In the genomic region with DNA sequence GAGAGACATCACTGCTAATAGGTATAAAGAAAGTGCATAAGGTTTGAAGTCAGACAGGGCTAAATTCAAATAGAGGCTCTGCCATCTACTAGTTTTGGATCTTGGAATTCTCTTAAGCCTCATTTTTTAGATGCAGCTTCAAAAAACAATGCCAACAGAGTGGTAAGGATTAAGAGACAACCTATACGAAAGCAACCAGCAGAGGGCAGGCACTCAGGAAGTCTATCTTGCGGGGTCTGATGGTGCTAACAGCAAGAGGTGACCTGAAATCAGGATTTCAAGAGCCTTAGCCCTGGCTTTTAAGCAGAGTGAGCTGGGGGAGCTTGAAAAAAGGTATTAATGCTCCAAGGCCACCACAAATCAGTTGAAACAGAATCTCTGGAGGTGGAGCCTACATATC, we compare ENCODE assay signal across 9 cellular contexts. TPM values are rescaled to one million over a fixed set of nuclear protein-coding genes. Genes with fewer than 3 reads are reported as not detected.
DNase-seq lines count a peak whose midpoint lies in the region; ATAC-seq, FAIRE-seq and TF ChIP-seq lines count a peak whose summit lies in the region.
"Had no signal": no experiment of that assay in that cellular context is flagged by ENCODE, and none has a peak within 500 bp of the region (broad histone marks: within the 10 kb centered on the region; RNA-seq: fewer than 3 reads in every experiment).

No MANE protein-coding gene starts in this region.

- H3K4me1 ChIP-seq in IMR-90 (ENCODE audit: control insufficient read depth, insufficient read depth, low read length) (no peaks in the 10 kb centered on the region), SK-N-SH (ENCODE audit: control insufficient read depth in 1 of 2, insufficient read depth in 2 of 2, low read depth in 1 of 2, low read length in 1 of 2) (no peaks in the 10 kb centered on the region), adrenal gland (replicated peaks in 1 of 2) (no peaks in the 10 kb centered on the region), right cardiac atrium (ENCODE audit: control insufficient read depth, insufficient read depth, low read length) (peaks cover 2% of the 10 kb centered on the region)

- no peak overlapping the region for H3K14ac ChIP-seq in IMR-90 (replicated peaks; ENCODE audit: low read depth, low read length)

- H2AFZ ChIP-seq in IMR-90 (replicated peaks; ENCODE audit: low read length, poor library complexity) = peak overlapping the region; percentile 53
- H2AFZ ChIP-seq in SK-N-SH (ENCODE audit: low read depth) = no peak overlapping the region

- peaks cover 13 to 16% of the 10 kb centered on the region in 2 experiments; a peak in 3 of 4 replicates for H3K79me1 ChIP-seq in IMR-90 (ENCODE audit: low read depth in 1 of 2, low read length in 2 of 2)

- TF ChIP-seq RAD21 in IMR-90 (IDR thresholded peaks at IDR 0.05; ENCODE audit: low read length) = peak; percentile 76
- TF ChIP-seq RAD21 in SK-N-SH (IDR thresholded peaks at IDR 0.05; ENCODE audit: low read length) = peak; percentile 66

- TF ChIP-seq POLR2A in IMR-90 (IDR thresholded peaks at IDR 0.05; ENCODE audit: low read depth, low read length) (no peak), adrenal gland (IDR thresholded peaks at IDR 0.05) (no peak)

- no peak overlapping the region for H2BK20ac ChIP-seq in IMR-90 (ENCODE audit: low read depth, low read length)

- no peaks in the 10 kb centered on the region for H3K9me3 ChIP-seq in IMR-90 (ENCODE audit: control insufficient read depth, insufficient read depth, low read length)
- H3K9me3 ChIP-seq in SK-N-SH = no peaks in the 10 kb centered on the region
- H3K9me3 ChIP-seq in adrenal gland (replicated peaks in 1 of 3) = no peaks in the 10 kb centered on the region
- no peaks in the 10 kb centered on the region for H3K9me3 ChIP-seq in right cardiac atrium (ENCODE audit: control insufficient read depth, low read length)

- no peaks in the 10 kb centered on the region for H3K9me2 ChIP-seq in SK-N-SH

- BruUV-seq in IMR-90 (replicated peaks; lab: Mats Ljungman, UMichigan) = no TSS peak

- no peak overlapping the region for H3K18ac ChIP-seq in IMR-90 (ENCODE audit: low read depth, low read length)

- no peak overlapping the region for H3K9ac ChIP-seq in IMR-90 (ENCODE audit: low read depth, low read length)
- H3K9ac ChIP-seq in SK-N-SH = no peak overlapping the region

- H2BK5ac ChIP-seq in IMR-90 (ENCODE audit: low read depth, low read length, poor library complexity, severe bottlenecking) = no peak overlapping the region

- TF ChIP-seq EP300 in SK-N-SH (IDR thresholded peaks at IDR 0.05; ENCODE audit: borderline replicate concordance in 1 of 2, low read depth in 1 of 2, low read length in 1 of 2) = no peak

- dilution Hi-C loops in IMR-90 (cut with HindIII; ENCODE audit: low sequenced_read_pairs, unreplicated experiment) = no loop called here

- POLR2A ChIA-PET in IMR-90 (lab: Charles Lee; ENCODE audit: unreplicated experiment) = no interaction called here
- POLR2A ChIA-PET in SK-N-SH (lab: Yijun Ruan, JAX) = no interaction called here

- H3K27me3 ChIP-seq in IMR-90 (ENCODE audit: control insufficient read depth, insufficient read depth, low read length) = no peaks in the 10 kb centered on the region
- no peaks in the 10 kb centered on the region for H3K27me3 ChIP-seq in SK-N-SH (ENCODE audit: insufficient read depth)
- no peaks in the 10 kb centered on the region for H3K27me3 ChIP-seq in adrenal gland
- no peaks in the 10 kb centered on the region for H3K27me3 ChIP-seq in right cardiac atrium (ENCODE audit: control insufficient read depth, insufficient read depth)

- intact Hi-C loops in IMR-90 (cut with micrococcal nuclease) (loop anchor here (1.0 kb wide), 3 partner anchors 125 to 245 kb away; a partner anchor contains a TSS), adrenal gland (cut with DNase I) (loop anchor here in 1 of 2 donors (5.0 kb wide), 1 partner anchor 245 kb away; no protein-coding TSS in a partner anchor), right cardiac atrium (cut with DNase I) (loop anchor here in 3 of 4 donors (5.0 to 10.0 kb wide), 3 partner anchors 127 to 247 kb away; a partner anchor contains a TSS)

- CTCF ChIA-PET in IMR-90 (lab: Yijun Ruan, JAX) (interaction anchor here (0.6 to 1.8 kb wide), 12 partner anchors 9 to 272 kb away, joined by 3 to 7 read pairs (median 4); no protein-coding TSS in a partner anchor), SK-N-SH (lab: Yijun Ruan, JAX) (interaction anchor here (0.6 to 2.0 kb wide), 30 partner anchors 8 to 348 kb away, joined by 3 to 14 read pairs (median 4); no protein-coding TSS in a partner anchor)

- ATAC-seq in IMR-90 (ENCODE audit: low read depth) (peak; percentile 93), right cardiac atrium (peak; percentile 72 to 82), GM18858 (IDR thresholded peaks at IDR 0.05; ENCODE audit: unreplicated experiment) (no peak), HG03439 (IDR thresholded peaks at IDR 0.05; ENCODE audit: unreplicated experiment) (no peak)

- H2BK15ac ChIP-seq in IMR-90 (ENCODE audit: low read depth, low read length) = no peak overlapping the region

- peak; percentile 58 for TF ChIP-seq CTCF in D721Med (IDR thresholded peaks at IDR 0.05; ENCODE audit: insufficient read depth, missing control alignments)
- TF ChIP-seq CTCF in IMR-90 (conservative IDR thresholded peaks at IDR 0.05; ENCODE audit: low read depth, low read length) = peak; percentile 59
- TF ChIP-seq CTCF in SK-N-SH (IDR thresholded peaks at IDR 0.05) = peak; percentile 79
- TF ChIP-seq CTCF in adrenal gland (IDR thresholded peaks at IDR 0.05) = peak; percentile 34 to 66 (median 62)

- no peaks in the 10 kb centered on the region for H3K79me2 ChIP-seq in SK-N-SH (ENCODE audit: insufficient read depth)

- no peak overlapping the region for H3K56ac ChIP-seq in IMR-90 (ENCODE audit: extremely low read depth, insufficient read depth, low read length)

- H3K9me1 ChIP-seq in IMR-90 (ENCODE audit: insufficient read depth, low read length) = no peaks in the 10 kb centered on the region

- no peak overlapping the region for H3K27ac ChIP-seq in IMR-90 (ENCODE audit: insufficient read depth, low read length)
- H3K27ac ChIP-seq in SK-N-SH (ENCODE audit: low read depth in 2 of 2, low read length in 1 of 2) = no peak overlapping the region
- H3K27ac ChIP-seq in adrenal gland = no peak overlapping the region
- H3K27ac ChIP-seq in right cardiac atrium (ENCODE audit: low read length) = no peak overlapping the region

- no peak overlapping the region for H4K91ac ChIP-seq in IMR-90 (ENCODE audit: insufficient read depth, low read depth, low read length)

- H3K36me3 ChIP-seq in IMR-90 (ENCODE audit: control insufficient read depth, insufficient read depth, low read length) = no peaks in the 10 kb centered on the region
- peaks cover 0 to 6% of the 10 kb centered on the region in 2 experiments for H3K36me3 ChIP-seq in SK-N-SH (replicated peaks in 1 of 2; ENCODE audit: control insufficient read depth in 1 of 2, insufficient read depth in 2 of 2, low read length in 1 of 2)
- no peaks in the 10 kb centered on the region for H3K36me3 ChIP-seq in adrenal gland (replicated peaks in 1 of 2)

- H3K4ac ChIP-seq in IMR-90 (ENCODE audit: low read depth, low read length) = no peak overlapping the region

- no peak for FAIRE-seq in D721Med (lab: Jason Lieb, UNC)
- FAIRE-seq: TTC549 had no signal

- no peak overlapping the region for H3K23ac ChIP-seq in IMR-90 (ENCODE audit: low read depth, low read length)

- 27% methylated on average over 2 of the region's 2 CpGs; no CpG with 5 or more reads in 1 of the 2 experiments for WGBS in IMR-90 (ENCODE audit: extremely low coverage in 2 of 2, insufficient read length in 1 of 2), 2 experiments
- 8% methylated on average over 2 of the region's 2 CpGs for WGBS in SK-N-SH (ENCODE audit: low lambda C conversion rate)
- 5 to 18% (median 11%) methylated on average over 2 of the region's 2 CpGs for WGBS in adrenal gland, 4 donors
- WGBS in right cardiac atrium = 5% methylated on average over 2 of the region's 2 CpGs

- H2AK9ac ChIP-seq in IMR-90 (replicated peaks; ENCODE audit: low read depth, low read length, poor library complexity) = no peak overlapping the region

- in situ Hi-C loops in IMR-90 (cut with MboI; ENCODE audit: low sequenced_read_pairs) = loop anchor here (10.0 kb wide), 1 partner anchor 247 kb away; no protein-coding TSS in a partner anchor

- no peak overlapping the region for H4K8ac ChIP-seq in IMR-90 (ENCODE audit: low read depth in 2 of 2, low read length in 2 of 2)

- no peak overlapping the region for H2BK120ac ChIP-seq in IMR-90 (ENCODE audit: low read depth, low read length)

- DNase-seq in D721Med (ENCODE audit: insufficient read length, low spot score) (no peak), IMR-90 (peak; percentile 74), SK-N-SH (peak; percentile 41), adrenal gland (peak; percentile 43 to 81 (median 62)), right cardiac atrium (peak in 2 of 3 donors; percentile 28 to 60), skeletal muscle cell (ENCODE audit: low read depth) (peak; percentile 32)

- H3F3A ChIP-seq in SK-N-SH (replicated peaks; ENCODE audit: insufficient read depth) = no peaks in the 10 kb centered on the region

- no peak overlapping the region for H2AK5ac ChIP-seq in IMR-90 (ENCODE audit: low read depth, low read length)

- no peak overlapping the region for H3K4me3 ChIP-seq in IMR-90 (ENCODE audit: insufficient read depth, low read depth, low read length)
- no peak overlapping the region; a peak in 1 of 4 replicates for H3K4me3 ChIP-seq in SK-N-SH (ENCODE audit: low read depth in 2 of 2, low read length in 1 of 2)
- no peak overlapping the region for H3K4me3 ChIP-seq in adrenal gland
- H3K4me3 ChIP-seq in right cardiac atrium (ENCODE audit: low read length) = no peak overlapping the region
- no peak overlapping the region for H3K4me3 ChIP-seq in skeletal muscle cell (ENCODE audit: low read depth, low read length)

- no peak overlapping the region for H3K4me2 ChIP-seq in IMR-90 (ENCODE audit: low read depth, low read length)
- no peak overlapping the region for H3K4me2 ChIP-seq in SK-N-SH

- H4K20me1 ChIP-seq in IMR-90 (ENCODE audit: insufficient read depth, low read length) = no peaks in the 10 kb centered on the region
- H4K20me1 ChIP-seq in SK-N-SH (ENCODE audit: insufficient read depth) = no peaks in the 10 kb centered on the region

- H4K5ac ChIP-seq in IMR-90 (ENCODE audit: low read depth, low read length) = no peak overlapping the region

TF ChIP-seq in IMR-90, 13 proteins besides CTCF, POLR2A, EP300 and RAD21 (continues in another document):
- TF ChIP-seq FOS (IDR thresholded peaks at IDR 0.05; ENCODE audit: low read depth, low read length) = no peak
- no peak for TF ChIP-seq NFE2L2 (IDR thresholded peaks at IDR 0.05; ENCODE audit: low read depth, low read length)

TF ChIP-seq in SK-N-SH, 30 proteins besides CTCF, POLR2A, EP300 and RAD21 (continues in another document):
- no peak for TF ChIP-seq CHD2 (IDR thresholded peaks at IDR 0.05; ENCODE audit: low read length, partially characterized antibody)

RNA-seq across cellular contexts. Expression of a gene that starts 40.7 kb away (rescaled TPM):
- total RNA-seq in IMR-90 (2012; rRNA removed) (not detected in 2 replicates), adrenal gland (not detected), right cardiac atrium (not detected)
- polyA plus RNA-seq in IMR-90 (2012; rRNA removed) (not detected in 2 replicates), SK-N-SH (2012; rRNA removed) (not detected in 2 replicates), adrenal gland (not detected), right cardiac atrium (not detected)
- not detected in 2 replicates for polyA plus RNA-seq in IMR-90 (2012; cell fraction: cytosol; rRNA removed)
- not detected in 2 replicates for polyA plus RNA-seq in IMR-90 (2012; cell fraction: nucleus; rRNA removed; ENCODE audit: low replicate concordance)
- polyA plus RNA-seq in SK-N-SH (2012; cell fraction: cytosol; rRNA removed) = not detected in 2 replicates
- not detected in 2 replicates for polyA plus RNA-seq in SK-N-SH (2012; cell fraction: nucleus; rRNA removed)

Comparison
In these comparisons a context has a peak if more than half of its experiments do, and no peak if none do; other contexts are left out.
1. ATAC-seq: peak in IMR-90 (single experiment) and right cardiac atrium (2 of 2); none in GM18858 (single experiment) and HG03439 (single experiment).
2. Peak in every context shown above with its lines, with median percentiles within 50 percentile points of each other: CTCF ChIP-seq.